ENCODE assay signal across 13 cellular contexts in genomic region chr4:41613362-41613761, GRCh38.
DNase-seq lines count a peak whose midpoint lies in the region; ATAC-seq and TF ChIP-seq lines count a peak whose summit lies in the region.
"Had no signal": no experiment of that assay in that cellular context is flagged by ENCODE, and none has a peak within 500 bp of the region (broad histone marks: within the 10 kb centered on the region; RNA-seq: fewer than 3 reads in every experiment).

No MANE protein-coding gene starts in this region.

- TF ChIP-seq CTCF in foreskin keratinocyte (conservative IDR thresholded peaks at IDR 0.05): no peak

- peaks cover 25% of the 10 kb centered on the region for H3K27me3 ChIP-seq in iPS-15b (ENCODE audit: control insufficient read depth, insufficient read depth, low read length)
- peaks cover 39% of the 10 kb centered on the region for H3K27me3 ChIP-seq in foreskin keratinocyte

- H3K4me1 ChIP-seq in iPS-15b (ENCODE audit: control insufficient read depth, insufficient read depth, low read length) (peaks cover 13% of the 10 kb centered on the region), foreskin keratinocyte (no peaks in the 10 kb centered on the region)

- no peaks in the 10 kb centered on the region for H3K9me3 ChIP-seq in iPS-15b (ENCODE audit: control insufficient read depth, insufficient read depth, low read length)

- no peak overlapping the region for H3K9ac ChIP-seq in iPS-15b (ENCODE audit: low read depth, low read length)

- no peak for ATAC-seq in GM21529 (IDR thresholded peaks at IDR 0.05; ENCODE audit: unreplicated experiment)
- ATAC-seq in foreskin keratinocyte: no peak

- H3K27ac ChIP-seq in angular gyrus (ENCODE audit: low read depth, low read length) (peak overlapping the region; percentile 52), foreskin keratinocyte (no peak overlapping the region)

- intact Hi-C loops in posterior cingulate gyrus (cut with DNase I): loop anchor here (2.0 kb wide), 1 partner anchor 253 kb away; no protein-coding TSS in a partner anchor

- H3K4me3 ChIP-seq in iPS-15b (ENCODE audit: low read depth, low read length): peak overlapping the region; percentile 10

- DNase-seq in Ammon's horn (ENCODE audit: low spot score) (peak; percentile 52), posterior cingulate gyrus (peak in 7 of 10 donors; percentile 25 to 90 (median 32)), NOMO-1 treated with dmso at 0.1 percent for 144 hours (lab: John Stamatoyannopoulos, UW; ENCODE audit: unreplicated experiment) (no peak), foreskin keratinocyte (no peak), activated T-cell treated with anti-CD3 and anti-CD28 coated beads for 4 hours (no peak)
- DNase-seq: activated CD8-positive, alpha-beta memory T cell treated with anti-CD3 and anti-CD28 coated beads, Interleukin-2, amount 50 U/mL, for 48 hours; aorta; GF-D8; IMR-90; NCI-H2081 had no signal

- H3K36me3 ChIP-seq in iPS-15b (ENCODE audit: control insufficient read depth, insufficient read depth, low read length): no peaks in the 10 kb centered on the region

Comparison
In these comparisons a context has a peak if more than half of its experiments do, and no peak if none do; other contexts are left out.
1. DNase-seq: peak in Ammon's horn (single experiment) and posterior cingulate gyrus (7 of 10); none in NOMO-1 treated with dmso at 0.1 percent for 144 hours (single experiment), foreskin keratinocyte (0 of 2) and activated T-cell treated with anti-CD3 and anti-CD28 coated beads for 4 hours (single experiment).